25 cellular contexts compared by ENCODE assay signal in the genomic region with DNA sequence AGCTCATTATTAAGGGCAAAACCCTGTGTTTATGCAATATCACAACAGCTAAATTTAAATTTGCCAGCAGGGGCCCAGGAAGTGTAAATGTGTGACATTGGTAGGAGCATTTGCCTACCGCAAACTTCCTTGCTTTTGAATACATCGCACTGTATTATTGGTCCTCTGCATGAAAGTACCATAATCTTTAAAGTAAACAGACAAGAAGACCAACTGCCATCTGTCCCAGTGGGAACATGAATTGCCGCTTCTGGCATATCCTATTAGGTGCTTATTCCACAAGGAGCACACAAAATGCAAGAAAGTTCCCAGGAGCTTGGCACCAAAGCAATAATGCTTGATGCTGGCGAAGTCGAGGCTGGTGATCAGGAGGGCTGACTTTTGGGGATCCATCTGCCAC. TPM values are rescaled to one million over a fixed set of nuclear protein-coding genes. Genes with fewer than 3 reads are reported as not detected.
DNase-seq lines count a peak whose midpoint lies in the region; ATAC-seq and TF ChIP-seq lines count a peak whose summit lies in the region.
"Had no signal": no experiment of that assay in that cellular context is flagged by ENCODE, and none has a peak within 500 bp of the region (broad histone marks: within the 10 kb centered on the region; RNA-seq: fewer than 3 reads in every experiment).

No MANE protein-coding gene starts in this region.

- intact Hi-C loops in right lobe of liver (cut with DNase I), result no loop called here

- no peaks in the 10 kb centered on the region for H3K27me3 ChIP-seq in right lobe of liver
- H3K27me3 ChIP-seq: BLaER1, SJCRH30 had no signal

- peak; percentile 29 for DNase-seq in NCI-H748 (lab: John Stamatoyannopoulos, UW; ENCODE audit: unreplicated experiment)
- no peak for DNase-seq in NCI-H748 treated with DMSO at 0.1 percent for 48 hours (lab: John Stamatoyannopoulos, UW)
- peak; percentile 72 to 94 for DNase-seq in NCI-H524 (lab: John Stamatoyannopoulos, UW)
- peak; percentile 81 for DNase-seq in NCI-H82 treated with DMSO at 0.1 percent for 48 hours (lab: John Stamatoyannopoulos, UW; ENCODE audit: unreplicated experiment)
- DNase-seq in right lobe of liver, result no peak
- no peak for DNase-seq in stimulated activated CD4-positive, alpha-beta T cell treated with anti-CD3 and anti-CD28 coated beads, Interleukin-2, amount 100 ng/mL, for 48 hours
- DNase-seq: CD4-positive, CD25-positive, alpha-beta regulatory T cell; DND-41; Kasumi-1; NCI-H1105; NCI-H1694; NCI-H2029 treated with DMSO at 0.1 percent for 48 hours; NCI-H2171 treated with DMSO at 0.1 percent for 48 hours; NCI-H345; NCI-H510A treated with DMSO at 0.1 percent for 48 hours; NK-92 treated with Interleukin-12 subunit alpha and Interleukin-12 subunit beta, amount 100 ng/mL, for 24 hours; PC-3; T-helper 17 cell had no signal

- no peak for ATAC-seq in right lobe of liver
- no peak for ATAC-seq in GM19023 (IDR thresholded peaks at IDR 0.05; ENCODE audit: unreplicated experiment)
- ATAC-seq: K562, PC-3, Right ventricle myocardium inferior, SK-N-SH treated with all-trans-retinoic acid at 6 μM for 48 hours, T-helper 17 cell had no signal

- 92% methylated on average over 2 of the region's 5 CpGs for WGBS in right lobe of liver (ENCODE audit: insufficient coverage, low coverage, low lambda C conversion rate, missing lambda C conversion rate)

- no peak overlapping the region for H3K4me3 ChIP-seq in right lobe of liver
- H3K4me3 ChIP-seq: BLaER1, K562, SJCRH30 had no signal

- no peak overlapping the region for H3K27ac ChIP-seq in right lobe of liver
- H3K27ac ChIP-seq: BLaER1, SJCRH30 had no signal

- no peaks in the 10 kb centered on the region for H3K36me3 ChIP-seq in right lobe of liver
- H3K36me3 ChIP-seq: SJCRH30 had no signal

- TF ChIP-seq CTCF in right lobe of liver (IDR thresholded peaks at IDR 0.05), result no peak

- H3K9me3 ChIP-seq in right lobe of liver, result no peaks in the 10 kb centered on the region
- H3K9me3 ChIP-seq: BLaER1, SJCRH30 had no signal

- no peaks in the 10 kb centered on the region for H3K4me1 ChIP-seq in right lobe of liver

- TF ChIP-seq POLR2A in right lobe of liver (IDR thresholded peaks at IDR 0.05), result no peak

RNA-seq across cellular contexts. Expression of a gene that starts 51.3 kb away (rescaled TPM):
- total RNA-seq in right lobe of liver, result 1 to 10 TPM; 1.5 to 7.9 (median 3.6) TPM
- total RNA-seq: CD4-positive, CD25-positive, alpha-beta regulatory T cell; H4; SJCRH30; T-helper 17 cell had no signal

Comparison
In these comparisons a context has a peak if more than half of its experiments do, and no peak if none do; other contexts are left out.
1. DNase-seq: peak in NCI-H748 (single experiment), NCI-H524 (2 of 2) and NCI-H82 treated with DMSO at 0.1 percent for 48 hours (single experiment); none in NCI-H748 treated with DMSO at 0.1 percent for 48 hours (single experiment), right lobe of liver (0 of 3) and stimulated activated CD4-positive, alpha-beta T cell treated with anti-CD3 and anti-CD28 coated beads, Interleukin-2, amount 100 ng/mL, for 48 hours (0 of 2).